ENCODE assay signal across 2 cellular contexts in genomic region chr12:89486231-89486630, GRCh38.
TF ChIP-seq lines count a peak whose summit lies in the region.

No MANE protein-coding gene starts in this region.

TF ChIP-seq in GM23338, 12 proteins besides CTCF, POLR2A, EP300 and RAD21:
- TF ChIP-seq POLR2AphosphoS5 (IDR thresholded peaks at IDR 0.05; ENCODE audit: low read depth) (no peak), ZNF331 (CRISPR knock-in tag; IDR thresholded peaks at IDR 0.05; ENCODE audit: low read depth) (no peak), ZNF462 (CRISPR knock-in tag; IDR thresholded peaks at IDR 0.05) (peak; percentile 43; the same call in 1 of the 2 replicates), EZH2phosphoT487 (IDR thresholded peaks at IDR 0.05; ENCODE audit: unreplicated experiment) (no peak), STAT1 (IDR thresholded peaks at IDR 0.05; ENCODE audit: unreplicated experiment) (no peak), NANOG (IDR thresholded peaks at IDR 0.05; ENCODE audit: borderline replicate concordance) (no peak), EZH2 (IDR thresholded peaks at IDR 0.05; ENCODE audit: low read depth, unreplicated experiment) (no peak), ETS1 (IDR thresholded peaks at IDR 0.05) (no peak)

TF ChIP-seq in H1, 55 proteins besides CTCF, POLR2A, EP300 and RAD21:
- TF ChIP-seq EZH2 (IDR thresholded peaks at IDR 0.05; ENCODE audit: low read depth, low read length, severe bottlenecking) = no peak
- no peak for TF ChIP-seq POLR2AphosphoS5 (IDR thresholded peaks at IDR 0.05; ENCODE audit: low read depth, low read length)
- no peak for TF ChIP-seq CREB1 (IDR thresholded peaks at IDR 0.05)
- TF ChIP-seq SIN3A (conservative IDR thresholded peaks at IDR 0.05 in 1 of 2, IDR thresholded peaks at IDR 0.05 in 1 of 2; ENCODE audit: low read depth in 1 of 2, low read length in 2 of 2) = no peak
- no peak for TF ChIP-seq GTF2F1 (IDR thresholded peaks at IDR 0.05; ENCODE audit: borderline replicate concordance, low read depth, low read length)
- no peak for TF ChIP-seq RNF2 (IDR thresholded peaks at IDR 0.05; ENCODE audit: borderline replicate concordance, low read depth, low read length, missing control alignments, poor library complexity, severe bottlenecking)
- TF ChIP-seq SIRT6 (IDR thresholded peaks at IDR 0.05; ENCODE audit: low read length) = no peak
- no peak for TF ChIP-seq EGR1 (IDR thresholded peaks at IDR 0.05; ENCODE audit: borderline replicate concordance, low read depth, low read length)
- TF ChIP-seq KDM1A (IDR thresholded peaks at IDR 0.05; ENCODE audit: borderline replicate concordance, low read length) = no peak
